ENCODE assay signal across 33 cellular contexts in the genomic region with DNA sequence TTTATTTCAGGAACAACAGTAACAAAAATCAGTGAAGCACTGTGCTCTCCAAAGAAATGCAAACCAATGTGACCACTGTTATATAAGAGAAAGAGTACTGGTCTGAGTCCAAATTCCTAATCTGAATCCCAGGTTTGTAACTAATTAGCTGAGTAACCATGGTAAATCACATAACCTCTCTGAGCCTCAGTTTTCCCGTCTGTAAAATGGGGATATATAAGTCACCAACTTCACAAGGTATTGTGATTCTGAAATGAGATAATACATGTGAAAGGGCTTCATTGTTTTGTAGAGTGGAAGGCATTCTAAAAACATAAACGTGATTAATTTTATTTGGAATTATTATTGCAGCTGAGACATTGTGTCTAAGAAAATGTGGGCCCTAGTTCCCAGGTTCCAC.
"Had no signal": no experiment of that assay in that cellular context is flagged by ENCODE, and none has a peak within 500 bp of the region (broad histone marks: within the 10 kb centered on the region; RNA-seq: fewer than 3 reads in every experiment).

No MANE protein-coding gene starts in this region.

- ATAC-seq: activated naive CD4-positive, alpha-beta T cell treated with anti-CD3 and anti-CD28 coated beads, Interleukin-2, amount 50 U/mL, for 72 hours; activated naive CD8-positive, alpha-beta T cell treated with anti-CD3 and anti-CD28 coated beads, Interleukin-2, amount 50 U/mL, for 24 hours; activated T-cell treated with anti-CD3 and anti-CD28 coated beads, Interleukin-2, amount 50 U/mL, for 4 hours; activated T-cell treated with anti-CD3 and anti-CD28 coated beads, Interleukin-2, amount 50 U/mL, for 72 hours; activated T-helper 17 cell treated with anti-CD3 and anti-CD28 coated beads, Interleukin-2, amount 50 U/mL, for 72 hours; body of pancreas had no signal

- H3K27ac ChIP-seq: adrenal gland, ascending aorta, body of pancreas, brain microvascular endothelial cell, breast epithelium, cardiac muscle cell had no signal

- H3K27me3 ChIP-seq: adrenal gland, ascending aorta, body of pancreas, brain microvascular endothelial cell, breast epithelium, cardiac muscle cell had no signal

- FAIRE-seq: astrocyte, bronchial epithelial cell had no signal

- H3K36me3 ChIP-seq: adrenal gland, ascending aorta, brain microvascular endothelial cell, breast epithelium, cardiac muscle cell had no signal

- H3K4me3 ChIP-seq: adrenal gland, ascending aorta, body of pancreas, breast epithelium, cardiac muscle cell had no signal

- H3K9me3 ChIP-seq: adrenal gland, ascending aorta, body of pancreas, breast epithelium had no signal

- DNase-seq: activated effector memory CD4-positive, alpha-beta T cell treated with anti-CD3 and anti-CD28 coated beads, Interleukin-2, amount 50 U/mL, for 16 hours; activated effector memory CD4-positive, alpha-beta T cell treated with Interleukin-2 at 50 U/mL for 16 hours; activated gamma-delta T cell; activated gamma-delta T cell treated with Interleukin-2 at 50 U/mL for 16 hours; activated naive CD4-positive, alpha-beta T cell; activated naive CD4-positive, alpha-beta T cell treated with anti-CD3 and anti-CD28 coated beads for 36 hours; activated naive CD4-positive, alpha-beta T cell treated with anti-CD3 and anti-CD28 coated beads, Interleukin-2, amount 10 ng/mL, durations not matched to agents 7 days and 5 days; activated naive CD4-positive, alpha-beta T cell treated with anti-CD3 and anti-CD28 coated beads, Interleukin-2, amount 50 U/mL, for 16 hours; activated naive CD4-positive, alpha-beta T cell treated with Interleukin-2 at 50 U/mL for 16 hours; activated naive CD8-positive, alpha-beta T cell treated with anti-CD3 and anti-CD28 coated beads for 36 hours; activated naive CD8-positive, alpha-beta T cell treated with anti-CD3 and anti-CD28 coated beads, Interleukin-2, amount 10 ng/mL, durations not matched to agents 7 days and 5 days; activated naive CD8-positive, alpha-beta T cell treated with anti-CD3 and anti-CD28 coated beads, Interleukin-2, amount 50 U/mL, for 24 hours; activated T-cell treated with anti-CD3 and anti-CD28 coated beads, Interleukin-2, amount 50 U/mL, for 24 hours; activated T-cell treated with anti-CD3 and anti-CD28 coated beads, Interleukin-2, amount 50 U/mL, for 4 hours; activated T-cell treated with anti-CD3 and anti-CD28 coated beads, Interleukin-2, amount 50 U/mL, for 48 hours; activated T-cell treated with anti-CD3 and anti-CD28 coated beads, Interleukin-2, amount 50 U/mL, for 72 hours; adrenal gland; amniotic stem cell; amygdala; anterior cingulate cortex; aorta; body of pancreas; brain microvascular endothelial cell; caudate nucleus; central memory CD4-positive, alpha-beta T cell; cerebellar nuclear complex had no signal

- H3K4me1 ChIP-seq: adrenal gland, ascending aorta, body of pancreas, breast epithelium had no signal
